Comparison of ENCODE assay signal across 9 cellular contexts in genomic region chr5:3140117-3140516, GRCh38.
"Had no signal": no experiment of that assay in that cellular context is flagged by ENCODE, and none has a peak within 500 bp of the region (broad histone marks: within the 10 kb centered on the region; RNA-seq: fewer than 3 reads in every experiment).

No MANE protein-coding gene starts in this region.

- DNase-seq: GOT3, H7, HFFc6 had no signal

- H3K9me3 ChIP-seq: HAP-1 had no signal

- H3K9ac ChIP-seq: GM23248 had no signal

- H3K4me3 ChIP-seq: GM23248, HAP-1 had no signal

- H3K4me3 Mint-ChIP-seq: HFFc6, IgD-negative memory B cell had no signal

- H3K27me3 Mint-ChIP-seq: IgD-negative memory B cell had no signal

- H3K36me3 ChIP-seq: HAP-1 had no signal

- H3K27ac ChIP-seq: GM23248, HL-60 had no signal

- H2AFZ ChIP-seq: GM23248 had no signal

- H3K27ac Mint-ChIP-seq: HFFc6, IgD-negative memory B cell had no signal

- ATAC-seq: HCT116, HepG2 had no signal
